In the genomic region with DNA sequence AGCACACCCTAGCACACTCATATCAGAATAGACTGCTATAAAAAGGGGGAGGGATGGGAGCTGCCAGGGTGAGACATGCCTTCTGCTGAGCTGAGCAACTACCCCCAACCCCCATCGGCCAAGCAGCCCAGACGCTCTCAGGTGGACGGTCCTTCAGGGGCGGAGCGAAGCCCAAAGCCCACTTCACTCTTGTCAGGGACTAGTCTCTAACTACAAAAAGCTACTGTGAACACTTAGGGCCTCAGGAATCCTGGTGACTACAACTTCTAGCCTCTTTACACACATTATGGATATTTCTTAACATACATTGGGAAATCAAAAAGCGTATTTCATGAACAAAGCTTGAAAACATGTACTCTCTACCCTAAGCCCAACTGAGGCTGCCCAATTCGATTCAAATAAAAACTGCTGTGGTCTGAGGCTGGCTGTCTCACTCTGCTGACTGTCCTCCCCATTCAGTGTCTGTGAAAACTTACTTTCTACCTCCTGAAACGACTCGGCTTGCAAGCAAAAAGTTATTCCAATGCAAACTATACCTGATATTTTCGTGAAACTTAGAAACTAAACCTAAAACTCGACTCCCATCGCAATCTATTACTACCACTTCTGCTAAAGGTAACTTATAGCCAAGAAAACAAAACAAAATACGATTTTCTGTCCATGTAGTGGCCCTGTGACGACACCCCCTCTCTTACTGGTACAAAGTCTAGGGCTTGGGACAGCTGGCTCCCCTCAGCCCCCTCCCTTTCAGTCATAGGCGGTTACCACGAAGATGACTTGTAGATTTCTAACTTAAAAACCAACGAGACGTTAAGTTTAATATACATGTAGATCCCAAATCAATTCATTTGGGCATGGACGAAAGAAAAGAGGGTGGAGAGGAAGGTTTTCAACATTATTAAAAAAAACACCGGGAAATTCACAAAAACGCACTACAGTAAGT, we compare ENCODE assay signal across 8 cellular contexts. TPM values are rescaled to one million over a fixed set of nuclear protein-coding genes. Genes with fewer than 3 reads are reported as not detected.
DNase-seq lines count a peak whose midpoint lies in the region; ATAC-seq and TF ChIP-seq lines count a peak whose summit lies in the region.

No MANE protein-coding gene starts in this region.

- peak overlapping the region; percentile 91 for H3K4me3 Mint-ChIP-seq in Caco-2 (ENCODE audit: unreplicated experiment)
- H3K4me3 Mint-ChIP-seq in endodermal cell: peak overlapping the region; percentile 76

- DNase-seq in Caco-2 (peak; percentile 58 to 74), HuH-7 (ENCODE audit: low spot score) (peak; percentile 63), endodermal cell (peak; percentile 73), NK-92 (lab: John Stamatoyannopoulos, UW; ENCODE audit: unreplicated experiment) (no peak)

- peak overlapping the region; percentile 94 for H3K9ac ChIP-seq in SU-DHL-6 (ENCODE audit: low read length)
- peak overlapping the region; percentile 70 for H3K9ac ChIP-seq in endodermal cell (ENCODE audit: extremely low read depth, low read length, poor library complexity, severe bottlenecking)
- H3K9ac ChIP-seq in mucosa of stomach (ENCODE audit: low read length): peak overlapping the region; percentile 88

- H3K9me3 ChIP-seq in Caco-2 (no peaks in the 10 kb centered on the region), SU-DHL-6 (ENCODE audit: insufficient read depth, low read length) (no peaks in the 10 kb centered on the region), endodermal cell (ENCODE audit: control insufficient read depth, low read length) (no peaks in the 10 kb centered on the region), mucosa of stomach (ENCODE audit: control insufficient read depth, low read length) (no peaks in the 10 kb centered on the region)

- H3K27me3 Mint-ChIP-seq in Caco-2 (ENCODE audit: insufficient read depth, unreplicated experiment): no peaks in the 10 kb centered on the region
- H3K27me3 Mint-ChIP-seq in endodermal cell (ENCODE audit: insufficient read depth): peaks cover 8% of the 10 kb centered on the region

- H3K4me2 ChIP-seq in SU-DHL-6 (ENCODE audit: low read depth, low read length, poor library complexity, severe bottlenecking): peak overlapping the region; percentile 96

- H3K27ac ChIP-seq in SU-DHL-6 (ENCODE audit: low read depth, low read length) (peak overlapping the region; percentile 91), endodermal cell (ENCODE audit: low read depth, low read length) (peak overlapping the region; percentile 95)

- H3K4me3 ChIP-seq in Caco-2 (ENCODE audit: low read depth, low read length) (peak overlapping the region; percentile 76), SU-DHL-6 (ENCODE audit: insufficient read depth, low read length, poor library complexity, severe bottlenecking) (peak overlapping the region; percentile 88), endodermal cell (ENCODE audit: low read length) (peak overlapping the region; percentile 93), mucosa of stomach (ENCODE audit: low read length) (peak overlapping the region; percentile 51)

- POLR2A ChIA-PET in Caco-2 (lab: Charles Lee): interaction anchor here (0.6 to 4.7 kb wide), 8 partner anchors 45 to 574 kb away, joined by 3 to 98 read pairs (median 8); partner anchors contain the start of gene AFTPH

- no peak for ATAC-seq in HG03097 (IDR thresholded peaks at IDR 0.05; ENCODE audit: low FRiP score, unreplicated experiment)
- ATAC-seq in HG03432 (IDR thresholded peaks at IDR 0.05; ENCODE audit: unreplicated experiment): no peak

- H2AFZ ChIP-seq in SU-DHL-6 (ENCODE audit: low read depth, low read length, severe bottlenecking): no peak overlapping the region

- 2% methylated on average over 12 to 20 of the region's 21 CpGs for WGBS in endodermal cell (ENCODE audit: insufficient coverage in 1 of 2, insufficient read length in 1 of 2), 2 experiments

- H3K27ac Mint-ChIP-seq in Caco-2 (ENCODE audit: unreplicated experiment) (peak overlapping the region; percentile 82), endodermal cell (peak overlapping the region; percentile 54)

- H3K27me3 ChIP-seq in Caco-2 (replicated peaks; ENCODE audit: control insufficient read depth, insufficient read depth, low read length) (no peaks in the 10 kb centered on the region), SU-DHL-6 (ENCODE audit: low read length) (no peaks in the 10 kb centered on the region), endodermal cell (ENCODE audit: control insufficient read depth, insufficient read depth, low read length, poor library complexity, severe bottlenecking) (no peaks in the 10 kb centered on the region), mucosa of stomach (ENCODE audit: control insufficient read depth, insufficient read depth, low read length) (no peaks in the 10 kb centered on the region)

- H4K20me1 ChIP-seq in SU-DHL-6 (ENCODE audit: low read depth, low read length): peaks cover 18% of the 10 kb centered on the region

- CTCF ChIA-PET in Caco-2 (lab: Charles Lee): interaction anchor here (0.7 to 3.2 kb wide), 4 partner anchors 8 to 534 kb away, joined by 3 to 31 read pairs (median 5); no protein-coding TSS in a partner anchor

- intact Hi-C loops in Caco-2 (cut with micrococcal nuclease; ENCODE audit: unreplicated experiment): loop anchor here (10.0 kb wide), 2 partner anchors 128 to 572 kb away; partner anchors contain the start of genes ACTR2 and AFTPH

- no peaks in the 10 kb centered on the region for H3K9me2 ChIP-seq in SU-DHL-6 (replicated peaks; ENCODE audit: insufficient read depth, low read length)

- TF ChIP-seq CTCF in Caco-2 (IDR thresholded peaks at IDR 0.05; ENCODE audit: insufficient read depth in 1 of 2, low read depth in 1 of 2, low read length in 1 of 2, severe bottlenecking in 1 of 2, unreplicated experiment in 1 of 2): no peak
- TF ChIP-seq CTCF in SU-DHL-6 (IDR thresholded peaks at IDR 0.05; ENCODE audit: insufficient read depth, low read length, poor library complexity, severe bottlenecking): no peak
- TF ChIP-seq CTCF in endodermal cell (conservative IDR thresholded peaks at IDR 0.05): no peak

- H3K4me1 Mint-ChIP-seq in Caco-2 (ENCODE audit: low read depth, unreplicated experiment): peaks cover 54% of the 10 kb centered on the region
- peaks cover 51% of the 10 kb centered on the region for H3K4me1 Mint-ChIP-seq in endodermal cell

- peaks cover 69% of the 10 kb centered on the region for H3F3A ChIP-seq in SU-DHL-6 (ENCODE audit: insufficient read depth)

- H3K36me3 Mint-ChIP-seq in Caco-2 (ENCODE audit: insufficient read depth, unreplicated experiment) (peaks cover 26% of the 10 kb centered on the region), endodermal cell (ENCODE audit: low read depth) (no peaks in the 10 kb centered on the region)

- H3K79me2 ChIP-seq in SU-DHL-6 (ENCODE audit: insufficient read depth, low read length): peaks cover 74% of the 10 kb centered on the region

- TSS peak; percentile 33 for BruUV-seq in Caco-2 (replicated peaks; lab: Mats Ljungman, UMichigan)

- H3K4me1 ChIP-seq in Caco-2 (peaks cover 44% of the 10 kb centered on the region), endodermal cell (ENCODE audit: control insufficient read depth, insufficient read depth, low read length) (peaks cover 18% of the 10 kb centered on the region), mucosa of stomach (ENCODE audit: control insufficient read depth, insufficient read depth, low read length) (peaks cover 42% of the 10 kb centered on the region)

- H3K36me3 ChIP-seq in Caco-2 (ENCODE audit: control insufficient read depth, insufficient read depth, low read length) (no peaks in the 10 kb centered on the region), SU-DHL-6 (ENCODE audit: low read length) (no peaks in the 10 kb centered on the region), endodermal cell (ENCODE audit: control insufficient read depth, insufficient read depth, low read length) (no peaks in the 10 kb centered on the region), mucosa of stomach (ENCODE audit: control insufficient read depth, insufficient read depth, low read length) (no peaks in the 10 kb centered on the region)

- no peaks in the 10 kb centered on the region for H3K9me3 Mint-ChIP-seq in Caco-2 (ENCODE audit: unreplicated experiment)
- no peaks in the 10 kb centered on the region for H3K9me3 Mint-ChIP-seq in endodermal cell

RNA-seq across cellular contexts. Expression of gene SERTAD2, which starts 1.2 kb away (rescaled TPM):
- total RNA-seq in Caco-2 (2022) (25.1 and 25.8 TPM in 2 replicates), endodermal cell (10 to 100 TPM; 17.1 to 20.3 TPM)
- 27.7 TPM for polyA plus RNA-seq in endodermal cell (2013, experiment 1 of 2)
- 25.7 TPM for polyA plus RNA-seq in endodermal cell (2013, experiment 2 of 2)
